Comparison of ENCODE assay signal across 18 cellular contexts in the genomic region with DNA sequence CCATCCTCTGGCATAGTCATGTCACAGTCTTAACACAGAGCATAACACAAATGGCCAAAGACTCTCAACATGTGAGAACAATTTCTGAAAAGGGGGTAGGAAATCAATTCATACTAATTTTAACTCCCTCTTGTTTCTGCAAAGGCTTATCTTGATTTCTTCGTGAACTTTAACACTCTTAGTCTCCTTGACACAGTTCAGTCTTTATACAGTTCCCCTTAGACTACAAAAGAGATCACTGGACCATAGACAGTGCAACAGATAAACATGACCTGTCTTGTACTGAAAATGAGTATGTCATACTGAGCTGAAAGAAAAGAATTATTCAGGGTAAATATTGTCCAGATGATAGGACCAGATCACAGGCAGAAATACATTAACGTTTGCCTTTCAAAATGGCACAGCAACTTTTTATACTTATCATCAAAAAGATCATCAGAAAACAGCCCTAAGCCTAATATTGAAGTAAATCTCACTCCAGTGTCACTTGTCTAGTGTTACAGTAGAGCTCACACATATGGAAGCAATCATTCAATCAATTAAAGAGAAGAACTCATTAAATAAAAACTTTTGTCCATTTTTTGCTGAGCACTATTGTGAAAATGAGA. TPM values are rescaled to one million over a fixed set of nuclear protein-coding genes. Genes with fewer than 3 reads are reported as not detected.
DNase-seq lines count a peak whose midpoint lies in the region; ATAC-seq and TF ChIP-seq lines count a peak whose summit lies in the region.
"Had no signal": no experiment of that assay in that cellular context is flagged by ENCODE, and none has a peak within 500 bp of the region (broad histone marks: within the 10 kb centered on the region; RNA-seq: fewer than 3 reads in every experiment).

No MANE protein-coding gene starts in this region.

- H3K27ac Mint-ChIP-seq in neural progenitor cell: peak overlapping the region; percentile 2
- H3K27ac Mint-ChIP-seq: activated CD4-positive, alpha-beta T cell treated with anti-CD3 and anti-CD28 coated beads, Interleukin-2, amount 10 ng/mL, durations not matched to agents 7 days and 5 days; activated naive CD4-positive, alpha-beta T cell treated with anti-CD3 and anti-CD28 coated beads, Interleukin-2, amount 10 ng/mL, durations not matched to agents 7 days and 5 days; nephron progenitor cell; stimulated activated memory B cell treated with anti-CD40 and anti-IgM and Interleukin-4, amounts not matched to agents 10 μg/mL and 1 μg/mL and 100 μg/mL, for 72 hours had no signal

- no peak overlapping the region for H3K4me2 ChIP-seq in neural progenitor cell

- no peak overlapping the region for H3K4me3 ChIP-seq in neural progenitor cell
- H3K4me3 ChIP-seq: Peyer's patch, transverse colon had no signal

- no peak for TF ChIP-seq CTCF in neural progenitor cell (IDR thresholded peaks at IDR 0.05)

- ATAC-seq in GM21367 (IDR thresholded peaks at IDR 0.05; ENCODE audit: unreplicated experiment): peak; percentile 68
- peak; percentile 75 for ATAC-seq in HG03378 (IDR thresholded peaks at IDR 0.05; ENCODE audit: unreplicated experiment)
- ATAC-seq in GM19452 (IDR thresholded peaks at IDR 0.05; ENCODE audit: unreplicated experiment): no peak
- ATAC-seq: stimulated activated memory B cell treated with anti-CD40 and anti-IgM and Interleukin-4, amounts not matched to agents 10 μg/mL and 1 μg/mL and 100 μg/mL, for 72 hours had no signal

- H3K9me3 Mint-ChIP-seq in neural progenitor cell: peaks cover 7% of the 10 kb centered on the region
- H3K9me3 Mint-ChIP-seq: activated CD4-positive, alpha-beta T cell treated with anti-CD3 and anti-CD28 coated beads, Interleukin-2, amount 10 ng/mL, durations not matched to agents 7 days and 5 days; activated naive CD4-positive, alpha-beta T cell treated with anti-CD3 and anti-CD28 coated beads, Interleukin-2, amount 10 ng/mL, durations not matched to agents 7 days and 5 days; nephron progenitor cell; stimulated activated memory B cell treated with anti-CD40 and anti-IgM and Interleukin-4, amounts not matched to agents 10 μg/mL and 1 μg/mL and 100 μg/mL, for 72 hours had no signal

- H2AFZ ChIP-seq in neural progenitor cell (replicated peaks): no peak overlapping the region

- H3K4me1 ChIP-seq in neural progenitor cell: no peaks in the 10 kb centered on the region
- H3K4me1 ChIP-seq: Peyer's patch, transverse colon had no signal

- no peak overlapping the region for H3K9ac ChIP-seq in neural progenitor cell

- H4K20me1 ChIP-seq in neural progenitor cell (ENCODE audit: low read depth): no peaks in the 10 kb centered on the region

- no peak overlapping the region for H3K27ac ChIP-seq in neural progenitor cell
- H3K27ac ChIP-seq: 22Rv1, HL-60, Peyer's patch, transverse colon had no signal

- no peaks in the 10 kb centered on the region for H3K36me3 ChIP-seq in neural progenitor cell
- H3K36me3 ChIP-seq: Peyer's patch, transverse colon had no signal

- no peaks in the 10 kb centered on the region for H3F3A ChIP-seq in neural progenitor cell (ENCODE audit: low read depth)

- H3K4me1 Mint-ChIP-seq in neural progenitor cell: peaks cover 42% of the 10 kb centered on the region
- H3K4me1 Mint-ChIP-seq: activated CD4-positive, alpha-beta T cell treated with anti-CD3 and anti-CD28 coated beads, Interleukin-2, amount 10 ng/mL, durations not matched to agents 7 days and 5 days; activated naive CD4-positive, alpha-beta T cell treated with anti-CD3 and anti-CD28 coated beads, Interleukin-2, amount 10 ng/mL, durations not matched to agents 7 days and 5 days; nephron progenitor cell; stimulated activated memory B cell treated with anti-CD40 and anti-IgM and Interleukin-4, amounts not matched to agents 10 μg/mL and 1 μg/mL and 100 μg/mL, for 72 hours had no signal

- no peaks in the 10 kb centered on the region for H3K9me3 ChIP-seq in neural progenitor cell (ENCODE audit: low read depth)
- H3K9me3 ChIP-seq: Peyer's patch, transverse colon had no signal

- peaks cover 4% of the 10 kb centered on the region for H3K27me3 Mint-ChIP-seq in neural progenitor cell (ENCODE audit: insufficient read depth, low read depth)
- H3K27me3 Mint-ChIP-seq: activated CD4-positive, alpha-beta T cell treated with anti-CD3 and anti-CD28 coated beads, Interleukin-2, amount 10 ng/mL, durations not matched to agents 7 days and 5 days; stimulated activated memory B cell treated with anti-CD40 and anti-IgM and Interleukin-4, amounts not matched to agents 10 μg/mL and 1 μg/mL and 100 μg/mL, for 72 hours had no signal

- H3K27me3 ChIP-seq in neural progenitor cell: no peaks in the 10 kb centered on the region
- H3K27me3 ChIP-seq: Peyer's patch, transverse colon had no signal

- H3K79me2 ChIP-seq in neural progenitor cell (ENCODE audit: low read depth): no peaks in the 10 kb centered on the region

- no peak overlapping the region for H3K4me3 Mint-ChIP-seq in neural progenitor cell
- H3K4me3 Mint-ChIP-seq: activated CD4-positive, alpha-beta T cell treated with anti-CD3 and anti-CD28 coated beads, Interleukin-2, amount 10 ng/mL, durations not matched to agents 7 days and 5 days; activated naive CD4-positive, alpha-beta T cell treated with anti-CD3 and anti-CD28 coated beads, Interleukin-2, amount 10 ng/mL, durations not matched to agents 7 days and 5 days; nephron progenitor cell; stimulated activated memory B cell treated with anti-CD40 and anti-IgM and Interleukin-4, amounts not matched to agents 10 μg/mL and 1 μg/mL and 100 μg/mL, for 72 hours had no signal

- H3K36me3 Mint-ChIP-seq in neural progenitor cell: peaks cover 1% of the 10 kb centered on the region
- H3K36me3 Mint-ChIP-seq: activated naive CD4-positive, alpha-beta T cell treated with anti-CD3 and anti-CD28 coated beads, Interleukin-2, amount 10 ng/mL, durations not matched to agents 7 days and 5 days had no signal

- DNase-seq in NCI-H1105 treated with DMSO at 0.1 percent for 48 hours (lab: John Stamatoyannopoulos, UW) (peak; percentile 23), NCI-H1105 (lab: John Stamatoyannopoulos, UW) (no peak), neural progenitor cell (ENCODE audit: low spot score) (no peak), NCI-H2081 treated with DMSO at 0.1 percent for 48 hours (lab: John Stamatoyannopoulos, UW) (no peak), COLO668 (lab: John Stamatoyannopoulos, UW; ENCODE audit: unreplicated experiment) (no peak)
- DNase-seq: activated CD4-positive, alpha-beta T cell treated with anti-CD3 and anti-CD28 coated beads, Interleukin-2, amount 10 ng/mL, durations not matched to agents 7 days and 5 days; activated naive CD4-positive, alpha-beta T cell treated with anti-CD3 and anti-CD28 coated beads, Interleukin-2, amount 10 ng/mL, durations not matched to agents 7 days and 5 days; HCEC 1CT; hippocampal formation; nephron progenitor cell; Peyer's patch; transverse colon had no signal

RNA-seq across cellular contexts. Expression of a gene that starts 56.4 kb away (rescaled TPM):
- 24.1 and 39.2 TPM in 2 replicates for total RNA-seq in neural progenitor cell (ENCODE audit: low replicate concordance)
